In genomic region chr16:19521471-19522368, GRCh38 we compare ENCODE assay signal across 8 cellular contexts. TPM values are rescaled to one million over a fixed set of nuclear protein-coding genes. Genes with fewer than 3 reads are reported as not detected.
DNase-seq lines count a peak whose midpoint lies in the region; ATAC-seq and TF ChIP-seq lines count a peak whose summit lies in the region.

TSS of gene GDE1 (minus strand) at chr16:19522098. CDS start at chr16:19521964, 134 bp downstream.

- H3K27me3 ChIP-seq in thymus (ENCODE audit: control insufficient read depth, insufficient read depth), result no peaks in the 10 kb centered on the region

- WGBS in thymus, result under 1% methylated on average over 62 of the region's 62 CpGs

- peak within 1 kb of the TSS; percentile 85 for H3K4me3 ChIP-seq in thymus (ENCODE audit: low read length)

- no peaks in the 10 kb centered on the region for H3K9me3 Mint-ChIP-seq in activated naive CD8-positive, alpha-beta T cell (ENCODE audit: low read depth)
- H3K9me3 Mint-ChIP-seq in glutamatergic neuron (ENCODE audit: unreplicated experiment), result peaks cover 4% of the 10 kb centered on the region
- H3K9me3 Mint-ChIP-seq in osteocyte (ENCODE audit: unreplicated experiment), result no peaks in the 10 kb centered on the region

- peak within 1 kb of the TSS; percentile 95 for H3K4me3 Mint-ChIP-seq in activated naive CD8-positive, alpha-beta T cell
- H3K4me3 Mint-ChIP-seq in glutamatergic neuron (ENCODE audit: unreplicated experiment) (peak within 1 kb of the TSS; percentile 94), osteocyte (ENCODE audit: unreplicated experiment) (peak within 1 kb of the TSS; percentile 89)

- H3K27ac ChIP-seq in thymus (ENCODE audit: low read depth), result peak within 1 kb of the TSS; percentile 87

- ATAC-seq in HG02588 (IDR thresholded peaks at IDR 0.05; ENCODE audit: unreplicated experiment), result peak; percentile 71

- no peaks in the 10 kb centered on the region for H3K9me3 ChIP-seq in thymus (ENCODE audit: control insufficient read depth)

- H3K27me3 Mint-ChIP-seq in activated naive CD8-positive, alpha-beta T cell, result no peaks in the 10 kb centered on the region
- peaks cover 3% of the 10 kb centered on the region for H3K27me3 Mint-ChIP-seq in glutamatergic neuron (ENCODE audit: unreplicated experiment)
- no peaks in the 10 kb centered on the region for H3K27me3 Mint-ChIP-seq in osteocyte (ENCODE audit: unreplicated experiment)

- H3K4me1 Mint-ChIP-seq in activated naive CD8-positive, alpha-beta T cell (ENCODE audit: low read depth), result peaks cover 61% of the 10 kb centered on the region
- peaks cover 18% of the 10 kb centered on the region for H3K4me1 Mint-ChIP-seq in glutamatergic neuron (ENCODE audit: low read depth, unreplicated experiment)
- H3K4me1 Mint-ChIP-seq in osteocyte (ENCODE audit: unreplicated experiment), result peaks cover 60% of the 10 kb centered on the region

- peak; percentile 81 for TF ChIP-seq POLR2A in GM10847 (IDR thresholded peaks at IDR 0.05; ENCODE audit: extremely low read depth, insufficient read length)

- TF ChIP-seq CTCF in glutamatergic neuron (IDR thresholded peaks at IDR 0.05; ENCODE audit: partially characterized antibody, unreplicated experiment) (no peak), osteocyte (IDR thresholded peaks at IDR 0.05) (peak; percentile 44)

- peak within 1 kb of the TSS; percentile 88 for H3K27ac Mint-ChIP-seq in activated naive CD8-positive, alpha-beta T cell
- H3K27ac Mint-ChIP-seq in glutamatergic neuron (ENCODE audit: unreplicated experiment), result peak within 1 kb of the TSS; percentile 90
- H3K27ac Mint-ChIP-seq in osteocyte (ENCODE audit: unreplicated experiment), result peak within 1 kb of the TSS; percentile 87

- H3K36me3 ChIP-seq in thymus (ENCODE audit: control insufficient read depth, insufficient read depth), result peaks cover 3% of the 10 kb centered on the region

- peaks cover 8% of the 10 kb centered on the region for H3K36me3 Mint-ChIP-seq in activated naive CD8-positive, alpha-beta T cell
- H3K36me3 Mint-ChIP-seq in glutamatergic neuron (ENCODE audit: unreplicated experiment) (no peaks in the 10 kb centered on the region), osteocyte (ENCODE audit: unreplicated experiment) (peaks cover 4% of the 10 kb centered on the region)

- H3K4me1 ChIP-seq in thymus (ENCODE audit: control insufficient read depth, insufficient read depth, low read length), result peaks cover 16% of the 10 kb centered on the region

- DNase-seq in NCI-H1048 (lab: John Stamatoyannopoulos, UW) (peak; percentile 50), SKM-1 (lab: John Stamatoyannopoulos, UW; ENCODE audit: unreplicated experiment) (peak; percentile 89), glutamatergic neuron (peak; percentile 97), osteocyte (ENCODE audit: extremely low spot score, unreplicated experiment) (peak; percentile 97)

RNA-seq across cellular contexts. Expression of gene GDE1, which starts in this region (rescaled TPM):
- 32.9 TPM for total RNA-seq in glutamatergic neuron (ENCODE audit: unreplicated experiment)
- 75.9 and 77.8 TPM in 2 replicates for total RNA-seq in osteocyte
- 26.0 TPM for polyA plus RNA-seq in thymus

Comparison
In these comparisons a context has a peak if more than half of its experiments do, and no peak if none do; other contexts are left out.
1. Peak in every context shown above with its lines: DNase-seq, ATAC-seq, H3K4me3 ChIP-seq and H3K27ac ChIP-seq.